ENCODE assay signal across 19 cellular contexts in the genomic region with DNA sequence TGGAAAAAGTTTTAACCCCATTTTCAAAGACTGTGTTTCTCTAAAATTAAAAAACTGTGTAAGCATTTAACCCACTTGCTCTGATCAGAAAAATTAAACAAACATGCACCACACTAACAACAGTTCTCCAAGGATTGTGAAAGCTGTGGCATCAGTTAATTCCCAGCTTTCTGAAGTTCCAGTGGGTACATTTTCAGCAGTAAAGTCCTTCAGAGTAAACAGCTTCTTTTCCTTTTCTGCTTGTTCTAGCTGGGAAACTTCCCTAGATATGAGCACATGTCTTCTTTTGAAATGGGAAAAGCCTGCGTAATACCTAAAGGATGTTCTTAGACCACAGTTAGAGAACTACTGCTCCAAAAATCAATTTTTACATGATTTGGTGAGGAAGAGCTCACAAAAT. TPM values are rescaled to one million over a fixed set of nuclear protein-coding genes. Genes with fewer than 3 reads are reported as not detected.
DNase-seq lines count a peak whose midpoint lies in the region; ATAC-seq and TF ChIP-seq lines count a peak whose summit lies in the region.
"Had no signal": no experiment of that assay in that cellular context is flagged by ENCODE, and none has a peak within 500 bp of the region (broad histone marks: within the 10 kb centered on the region; RNA-seq: fewer than 3 reads in every experiment).

No MANE protein-coding gene starts in this region.

- no peak overlapping the region for H3K23ac ChIP-seq in mesenchymal stem cell (ENCODE audit: low read length in 2 of 2)

- no peak overlapping the region for H3K18ac ChIP-seq in mesenchymal stem cell (ENCODE audit: low read depth in 1 of 2, low read length in 2 of 2)

- H2AFZ ChIP-seq in mesenchymal stem cell (ENCODE audit: low read depth, low read length) = no peak overlapping the region

- no peaks in the 10 kb centered on the region; the same call in 1 of the 2 replicates for H3K27me3 Mint-ChIP-seq in HFFc6 (ENCODE audit: insufficient read depth)

- no peaks in the 10 kb centered on the region for H3K4me1 ChIP-seq in mesenchymal stem cell (ENCODE audit: control insufficient read depth, insufficient read depth, low read depth, low read length)
- H3K4me1 ChIP-seq in suprapubic skin = peaks cover 23% of the 10 kb centered on the region
- H3K4me1 ChIP-seq in effector memory CD4-positive, alpha-beta T cell (ENCODE audit: control insufficient read depth, insufficient read depth, low read length, poor library complexity, severe bottlenecking) = no peaks in the 10 kb centered on the region
- H3K4me1 ChIP-seq: HAP-1 had no signal

- H2BK12ac ChIP-seq in mesenchymal stem cell (ENCODE audit: low read length in 2 of 2) = no peak overlapping the region

- H3K4me3 ChIP-seq in mesenchymal stem cell (ENCODE audit: insufficient read depth in 1 of 2, low read depth in 1 of 2, low read length in 2 of 2) (peak overlapping the region in 1 of 2 experiments; percentile 83), suprapubic skin (no peak overlapping the region)
- H3K4me3 ChIP-seq in effector memory CD4-positive, alpha-beta T cell (ENCODE audit: insufficient read depth, low read depth, low read length, poor library complexity, severe bottlenecking) = no peak overlapping the region
- H3K4me3 ChIP-seq: HAP-1 had no signal

- H3K79me1 ChIP-seq in mesenchymal stem cell (replicated peaks; ENCODE audit: low read length, poor library complexity, severe bottlenecking) = no peaks in the 10 kb centered on the region

- H3K36me3 ChIP-seq in mesenchymal stem cell (ENCODE audit: control insufficient read depth in 1 of 2, insufficient read depth in 2 of 2, low read depth in 1 of 2, low read length in 2 of 2) (peaks cover 0 to 90% of the 10 kb centered on the region in 2 experiments), suprapubic skin (no peaks in the 10 kb centered on the region)
- no peaks in the 10 kb centered on the region for H3K36me3 ChIP-seq in effector memory CD4-positive, alpha-beta T cell (ENCODE audit: control insufficient read depth, insufficient read depth, low read length)
- H3K36me3 ChIP-seq: HAP-1 had no signal

- no peak overlapping the region for H3K4me2 ChIP-seq in mesenchymal stem cell (ENCODE audit: low read length, poor library complexity, severe bottlenecking)

- H3K9me3 ChIP-seq in mesenchymal stem cell (ENCODE audit: control insufficient read depth, low read length) (no peaks in the 10 kb centered on the region), suprapubic skin (no peaks in the 10 kb centered on the region)
- no peaks in the 10 kb centered on the region for H3K9me3 ChIP-seq in effector memory CD4-positive, alpha-beta T cell (ENCODE audit: control insufficient read depth, low read length)
- H3K9me3 ChIP-seq: HAP-1 had no signal

- peak overlapping the region; percentile 72 for H3K27ac Mint-ChIP-seq in HFFc6

- H3K27ac ChIP-seq in mesenchymal stem cell (ENCODE audit: low read length, poor library complexity, severe bottlenecking) = no peak overlapping the region
- peak overlapping the region; percentile 51 for H3K27ac ChIP-seq in suprapubic skin
- no peak overlapping the region for H3K27ac ChIP-seq in effector memory CD4-positive, alpha-beta T cell (ENCODE audit: insufficient read depth, low read length, poor library complexity, severe bottlenecking)

- DNase-seq in HFFc6 (no peak), fibroblast of gingiva (ENCODE audit: low read depth) (peak; percentile 64), mesenchymal stem cell (no peak), suprapubic skin (ENCODE audit: low spot score in 2 of 2) (no peak), islet precursor cell (no peak)
- no peak for DNase-seq in effector memory CD4-positive, alpha-beta T cell
- DNase-seq: ACHN, COR-L47, KBM-7, NCI-H1436 treated with DMSO at 0.1 percent for 48 hours, NCI-H2029 treated with DMSO at 0.1 percent for 48 hours, NCI-H2171 treated with DMSO at 0.1 percent for 48 hours, NCI-H774, RPMI8226, SIG-M5 had no signal

- TF ChIP-seq CTCF in HFFc6 (IDR thresholded peaks at IDR 0.05) (no peak), suprapubic skin (IDR thresholded peaks at IDR 0.05) (no peak)

- H3K36me3 Mint-ChIP-seq in HFFc6 (ENCODE audit: low read depth) = peaks cover 72% of the 10 kb centered on the region

- H3K14ac ChIP-seq in mesenchymal stem cell (ENCODE audit: low read length in 2 of 2) = no peak overlapping the region

- ATAC-seq in GM21515 (IDR thresholded peaks at IDR 0.05; ENCODE audit: unreplicated experiment) = no peak
- no peak for ATAC-seq in GM18520 (IDR thresholded peaks at IDR 0.05; ENCODE audit: unreplicated experiment)

- WGBS in mesenchymal stem cell = 80% methylated on average over 1 of the region's 1 CpG
- WGBS in suprapubic skin = 92% methylated on average over 1 of the region's 1 CpG

- H4K8ac ChIP-seq in mesenchymal stem cell (ENCODE audit: low read length) = no peak overlapping the region

- no peak overlapping the region for H4K91ac ChIP-seq in mesenchymal stem cell (ENCODE audit: low read length)

- no peak overlapping the region for H2BK15ac ChIP-seq in mesenchymal stem cell (ENCODE audit: low read depth, poor library complexity, severe bottlenecking)

- peaks cover 0 to 20% of the 10 kb centered on the region in 2 experiments for H3K27me3 ChIP-seq in mesenchymal stem cell (ENCODE audit: control insufficient read depth in 1 of 2, insufficient read depth in 1 of 2, low read length in 2 of 2)
- H3K27me3 ChIP-seq in suprapubic skin = peaks cover 4% of the 10 kb centered on the region
- H3K27me3 ChIP-seq in effector memory CD4-positive, alpha-beta T cell (replicated peaks; ENCODE audit: control insufficient read depth, insufficient read depth, low read length, poor library complexity, severe bottlenecking) = peaks cover 14% of the 10 kb centered on the region

- H3K9ac ChIP-seq in mesenchymal stem cell (ENCODE audit: low read length) = peak overlapping the region; percentile 98

- peaks cover 90% of the 10 kb centered on the region for H3K4me1 Mint-ChIP-seq in HFFc6 (ENCODE audit: low read depth)

- H3K4me3 Mint-ChIP-seq in HFFc6 = peak overlapping the region; percentile 57

- no peak overlapping the region for H3K4ac ChIP-seq in mesenchymal stem cell (ENCODE audit: low read depth in 1 of 2, low read length in 2 of 2)

- H2BK120ac ChIP-seq in mesenchymal stem cell (ENCODE audit: low read depth, low read length) = no peak overlapping the region

- TF ChIP-seq POLR2A in suprapubic skin (IDR thresholded peaks at IDR 0.05) = no peak

- TF ChIP-seq EP300 in suprapubic skin (IDR thresholded peaks at IDR 0.05) = no peak

- H2BK5ac ChIP-seq in mesenchymal stem cell (ENCODE audit: low read depth, low read length, poor library complexity, severe bottlenecking) = no peak overlapping the region

- no peak overlapping the region for H2AK5ac ChIP-seq in mesenchymal stem cell (ENCODE audit: low read length, severe bottlenecking)

- peaks cover 17% of the 10 kb centered on the region for H3K9me3 Mint-ChIP-seq in HFFc6

RNA-seq across cellular contexts. Expression of a gene that starts 11.1 kb away (rescaled TPM):
- total RNA-seq in HFFc6 (2021; fragmentation: NEBNext Ultra II Directional; extraction: Animal tissue kit (Norgen Biotek cat#: 25700)) = 100 to 1,000 TPM; 151 to 310 (median 270) TPM
- polyA plus RNA-seq in mesenchymal stem cell (2013, experiment 1 of 2) = 0.66 TPM
- polyA plus RNA-seq in mesenchymal stem cell (2013, experiment 2 of 2) = 0.56 TPM
- 10 to 100 TPM; 14.7 to 32.5 (median 23.5) TPM for total RNA-seq in suprapubic skin
- total RNA-seq: NCI-H460 had no signal

Comparison
In these comparisons a context has a peak if more than half of its experiments do, and no peak if none do; other contexts are left out.
1. RNA of a gene that starts 11.1 kb away (total RNA-seq): 151 to 310 TPM in HFFc6; 14.7 to 32.5 TPM in suprapubic skin; every median in the first group is over 4 times any median in the second.